ENCODE assay signal across 8 cellular contexts in the genomic region with DNA sequence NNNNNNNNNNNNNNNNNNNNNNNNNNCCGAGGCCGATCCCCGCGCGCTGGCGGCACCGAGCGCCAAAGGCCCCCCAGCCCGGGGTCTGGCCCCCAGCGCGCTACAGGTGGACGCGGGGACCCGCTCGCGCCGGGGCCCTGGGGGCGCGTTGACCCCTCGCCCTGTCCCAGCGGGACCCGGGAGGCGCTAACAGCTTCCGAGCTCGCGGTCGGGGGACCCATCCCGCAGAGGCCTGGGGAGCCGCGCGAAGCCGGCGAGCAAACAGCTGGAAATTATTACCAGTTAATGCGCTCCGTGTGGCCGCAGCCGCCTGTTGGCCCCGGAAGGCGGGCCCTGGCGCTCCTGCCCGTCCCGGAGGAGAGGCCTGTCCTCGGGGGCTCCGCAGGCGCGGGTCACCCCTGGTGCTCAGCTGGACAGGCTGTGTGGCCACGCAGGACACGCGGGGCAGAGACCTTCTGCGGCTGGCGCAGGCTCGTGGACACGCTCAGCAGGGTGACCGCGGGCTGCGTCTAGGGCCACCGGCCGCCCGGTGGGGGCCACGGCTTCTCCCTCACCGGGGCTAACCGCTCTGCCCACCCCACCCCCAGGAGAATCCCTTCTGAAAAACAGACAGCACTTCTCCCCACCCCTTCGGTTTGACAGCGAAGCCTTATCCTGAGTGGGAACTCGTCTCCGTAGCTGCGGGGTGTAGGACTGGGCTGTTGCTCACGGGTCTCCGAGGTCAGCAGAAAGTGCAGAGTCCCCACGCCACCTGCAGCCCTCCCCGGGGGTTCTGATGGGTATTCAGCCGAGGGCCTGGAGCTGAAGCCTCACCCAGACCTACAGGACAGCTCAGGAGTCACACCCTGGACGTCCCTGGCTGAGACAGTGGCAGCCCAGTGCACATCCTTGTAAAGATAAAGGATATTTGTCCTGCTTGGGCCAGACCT. TPM values are rescaled to one million over a fixed set of nuclear protein-coding genes. Genes with fewer than 3 reads are reported as not detected.
DNase-seq lines count a peak whose midpoint lies in the region; ATAC-seq and TF ChIP-seq lines count a peak whose summit lies in the region.

No MANE protein-coding gene starts in this region.

- H3K9me3 Mint-ChIP-seq in IgD-negative memory B cell, result peaks cover 0 to 1% (median 0%) of the 10 kb centered on the region in 3 donors
- no peaks in the 10 kb centered on the region for H3K9me3 Mint-ChIP-seq in activated naive CD8-positive, alpha-beta T cell treated with anti-CD3 and anti-CD28 coated beads, Interleukin-2, amount 10 ng/mL, durations not matched to agents 7 days and 5 days

- H3K4me3 ChIP-seq in AG04450 (ENCODE audit: low read depth, low read length), result peak overlapping the region; percentile 54
- H3K4me3 ChIP-seq in left ventricle myocardium inferior, result peak overlapping the region; percentile 70
- peak overlapping the region; percentile 57 for H3K4me3 ChIP-seq in rectal smooth muscle tissue (ENCODE audit: low read length)

- POLR2A ChIA-PET in AG04450 (lab: Yijun Ruan, JAX) (interaction anchor here (1.4 kb wide), 1 partner anchor 223 kb away, joined by 3 read pairs; a partner anchor contains a TSS), RWPE1 (lab: Yijun Ruan, JAX; ENCODE audit: low non-redundant PET) (interaction anchor here (0.6 kb wide), 1 partner anchor 44 kb away, joined by 6 read pairs; no protein-coding TSS in a partner anchor)
- POLR2A ChIA-PET in activated naive CD8-positive, alpha-beta T cell treated with anti-CD3 and anti-CD28 coated beads, Interleukin-2, amount 10 ng/mL, durations not matched to agents 7 days and 5 days (lab: Charles Lee), result interaction anchor here (1.4 to 3.6 kb wide), 2 partner anchors 73 to 79 kb away, joined by 4 to 41 read pairs; no protein-coding TSS in a partner anchor

- DNase-seq in AG04450 (ENCODE audit: low read depth, low spot score) (peak; percentile 34), left ventricle myocardium inferior (peak; percentile 60), cortex of kidney (lab: John Stamatoyannopoulos, UW) (no peak), RWPE1 (ENCODE audit: low spot score) (no peak)
- DNase-seq in activated naive CD8-positive, alpha-beta T cell treated with anti-CD3 and anti-CD28 coated beads, Interleukin-2, amount 10 ng/mL, durations not matched to agents 7 days and 5 days, result peak; percentile 74

- peaks cover 9% of the 10 kb centered on the region for H3K27me3 Mint-ChIP-seq in IgD-negative memory B cell
- H3K27me3 Mint-ChIP-seq in activated naive CD8-positive, alpha-beta T cell treated with anti-CD3 and anti-CD28 coated beads, Interleukin-2, amount 10 ng/mL, durations not matched to agents 7 days and 5 days, result peaks cover 10% of the 10 kb centered on the region

- H3K36me3 ChIP-seq in left ventricle myocardium inferior (no peaks in the 10 kb centered on the region), rectal smooth muscle tissue (ENCODE audit: control insufficient read depth, insufficient read depth, low read length) (no peaks in the 10 kb centered on the region)

- peaks cover 3 to 9% (median 5%) of the 10 kb centered on the region in 3 donors for H3K4me1 Mint-ChIP-seq in IgD-negative memory B cell
- peaks cover 11% of the 10 kb centered on the region for H3K4me1 Mint-ChIP-seq in activated naive CD8-positive, alpha-beta T cell treated with anti-CD3 and anti-CD28 coated beads, Interleukin-2, amount 10 ng/mL, durations not matched to agents 7 days and 5 days

- no peak overlapping the region for H3K9ac ChIP-seq in rectal smooth muscle tissue (ENCODE audit: low read length)

- H3K27ac ChIP-seq in AG04450 (ENCODE audit: low read depth, low read length), result peak overlapping the region; percentile 21
- peak overlapping the region; percentile 79 for H3K27ac ChIP-seq in left ventricle myocardium inferior (replicated peaks)
- H3K27ac ChIP-seq in rectal smooth muscle tissue (ENCODE audit: low read depth, low read length), result peak overlapping the region; percentile 70
- H3K27ac ChIP-seq in RWPE1, result no peak overlapping the region

- H3K9me3 ChIP-seq in AG04450 (ENCODE audit: control insufficient read depth, insufficient read depth, low read length) (no peaks in the 10 kb centered on the region; the same call in 1 of the 2 replicates), left ventricle myocardium inferior (replicated peaks) (no peaks in the 10 kb centered on the region)

- intact Hi-C loops in left ventricle myocardium inferior (cut with micrococcal nuclease), result no loop called here

- H3K4me1 ChIP-seq in left ventricle myocardium inferior (peaks cover 20% of the 10 kb centered on the region), rectal smooth muscle tissue (ENCODE audit: control insufficient read depth, insufficient read depth, low read length) (peaks cover 2% of the 10 kb centered on the region)

- no peak for ATAC-seq in activated naive CD8-positive, alpha-beta T cell treated with anti-CD3 and anti-CD28 coated beads, Interleukin-2, amount 10 ng/mL, durations not matched to agents 7 days and 5 days (ENCODE audit: low read depth)
- no peak for ATAC-seq in HG03039 (IDR thresholded peaks at IDR 0.05; ENCODE audit: unreplicated experiment)

- no peaks in the 10 kb centered on the region for H3K36me3 Mint-ChIP-seq in IgD-negative memory B cell
- peaks cover 6% of the 10 kb centered on the region for H3K36me3 Mint-ChIP-seq in activated naive CD8-positive, alpha-beta T cell treated with anti-CD3 and anti-CD28 coated beads, Interleukin-2, amount 10 ng/mL, durations not matched to agents 7 days and 5 days

- CTCF ChIA-PET in AG04450 (lab: Charles Lee) (interaction anchor here (2.5 kb wide), 1 partner anchor 209 kb away, joined by 7 read pairs; no protein-coding TSS in a partner anchor), RWPE1 (lab: Yijun Ruan, JAX) (interaction anchor here (0.5 to 1.7 kb wide), 3 partner anchors 61 to 181 kb away, joined by 3 to 5 read pairs (median 4); no protein-coding TSS in a partner anchor)

- TF ChIP-seq CTCF in AG04450 (IDR thresholded peaks at IDR 0.05; ENCODE audit: low read depth, low read length) (peak; percentile 18; the same call in 1 of the 2 replicates), left ventricle myocardium inferior (IDR thresholded peaks at IDR 0.05; ENCODE audit: borderline replicate concordance) (peak; percentile 20), RWPE1 (conservative IDR thresholded peaks at IDR 0.05; ENCODE audit: low read depth) (no peak)

- H3K27me3 ChIP-seq in AG04450 (ENCODE audit: control insufficient read depth, insufficient read depth, low read length) (peaks cover 3% of the 10 kb centered on the region), left ventricle myocardium inferior (ENCODE audit: low read depth) (no peaks in the 10 kb centered on the region), rectal smooth muscle tissue (ENCODE audit: control insufficient read depth, insufficient read depth, low read length) (peaks cover 3% of the 10 kb centered on the region)

- peak overlapping the region; percentile 51 to 87 (median 74) for H3K4me3 Mint-ChIP-seq in IgD-negative memory B cell
- peak overlapping the region; percentile 52 for H3K4me3 Mint-ChIP-seq in activated naive CD8-positive, alpha-beta T cell treated with anti-CD3 and anti-CD28 coated beads, Interleukin-2, amount 10 ng/mL, durations not matched to agents 7 days and 5 days

- H3K27ac Mint-ChIP-seq in IgD-negative memory B cell, result peak overlapping the region; percentile 62 to 86 (median 73)
- H3K27ac Mint-ChIP-seq in activated naive CD8-positive, alpha-beta T cell treated with anti-CD3 and anti-CD28 coated beads, Interleukin-2, amount 10 ng/mL, durations not matched to agents 7 days and 5 days, result peak overlapping the region; percentile 51

RNA-seq across cellular contexts. Expression of a gene that starts 45.6 kb away (rescaled TPM):
- polyA plus RNA-seq in AG04450 (2011; rRNA removed) (10.5 and 13.5 TPM in 2 replicates), IgD-negative memory B cell (2.1 TPM)
- 11.5 and 12.3 TPM in 2 replicates for polyA minus RNA-seq in AG04450 (2011; rRNA and poly(A)+ RNA removed)
- 100 to 1,000 TPM; 116 to 124 TPM for total RNA-seq in activated naive CD8-positive, alpha-beta T cell treated with anti-CD3 and anti-CD28 coated beads, Interleukin-2, amount 10 ng/mL, durations not matched to agents 7 days and 5 days
- total RNA-seq in left ventricle myocardium inferior, result 13.0 TPM

Comparison
In these comparisons a context has a peak if more than half of its experiments do, and no peak if none do; other contexts are left out.
1. DNase-seq: peak in AG04450 (single experiment), activated naive CD8-positive, alpha-beta T cell treated with anti-CD3 and anti-CD28 coated beads, Interleukin-2, amount 10 ng/mL, durations not matched to agents 7 days and 5 days (single experiment) and left ventricle myocardium inferior (single experiment); none in cortex of kidney (single experiment) and RWPE1 (single experiment).
2. Peak in every context shown above with its lines, with median percentiles within 50 percentile points of each other: H3K4me3 ChIP-seq.